Comparison of ENCODE assay signal across 24 cellular contexts in genomic region chr1:221328371-221328770, GRCh38.
"Had no signal": no experiment of that assay in that cellular context is flagged by ENCODE, and none has a peak within 500 bp of the region (broad histone marks: within the 10 kb centered on the region; RNA-seq: fewer than 3 reads in every experiment).

No MANE protein-coding gene starts in this region.

- H3K4me1 ChIP-seq: gastrocnemius medialis, prostate gland, thyroid gland had no signal

- H3K4me3 ChIP-seq: coronary artery, esophagus muscularis mucosa, gastrocnemius medialis, heart left ventricle, hepatocyte, lung, mucosa of descending colon, prostate gland, right atrium auricular region, stomach, thyroid gland, vagina had no signal

- H3K9me3 ChIP-seq: gastrocnemius medialis, prostate gland, thyroid gland, vagina had no signal

- DNase-seq: effector memory CD4-positive, alpha-beta T cell; gastrocnemius medialis; heart left ventricle; kidney; mucosa of descending colon; naive thymus-derived CD8-positive, alpha-beta T cell; nephron progenitor cell; nucleus accumbens; stimulated activated CD4-positive, alpha-beta T cell treated with anti-CD3 and anti-CD28 coated beads, Interleukin-2, amount 100 ng/mL, for 24 hours; stimulated activated CD4-positive, alpha-beta T cell treated with anti-CD3 and anti-CD28 coated beads, Interleukin-4, amount 100 ng/mL, for 24 hours; stimulated activated naive CD4-positive, alpha-beta T cell treated with Interleukin-2 at 50 U/mL for 16 hours; stomach; thyroid gland; trophoblast cell had no signal

- H3K36me3 ChIP-seq: esophagus muscularis mucosa, gastrocnemius medialis, heart left ventricle, prostate gland, right atrium auricular region, stomach, thyroid gland, vagina had no signal

- H3K27me3 ChIP-seq: esophagus muscularis mucosa, gastrocnemius medialis, heart left ventricle, hepatocyte, right atrium auricular region, stomach, thyroid gland, vagina had no signal

- ATAC-seq: gastrocnemius medialis; heart left ventricle; left lobe of liver; mucosa of descending colon; naive thymus-derived CD8-positive, alpha-beta T cell; sciatic nerve; stimulated activated effector memory CD8-positive, alpha-beta T cell treated with anti-CD3 and anti-CD28 coated beads, Interleukin-12 subunit alpha, Interleukin-12 subunit beta, amount 100 ng/mL, for 72 hours had no signal
